ENCODE assay signal across 30 cellular contexts in genomic region chr3:124617177-124617576, GRCh38.
A peak's percentile ranks its signal among the peaks of the same experiment; 100 is the strongest.
DNase-seq lines count a peak whose midpoint lies in the region; ATAC-seq, FAIRE-seq and TF ChIP-seq lines count a peak whose summit lies in the region.
"Had no signal": no experiment of that assay in that cellular context is flagged by ENCODE, and none has a peak within 500 bp of the region (broad histone marks: within the 10 kb centered on the region; RNA-seq: fewer than 3 reads in every experiment).

No MANE protein-coding gene starts in this region.

- TF ChIP-seq POLR2A in heart left ventricle (IDR thresholded peaks at IDR 0.05) (no peak), K562 (conservative IDR thresholded peaks at IDR 0.05) (no peak), stomach (IDR thresholded peaks at IDR 0.05) (no peak)

- TF ChIP-seq RAD21 in K562 (CRISPR knock-in tag; conservative IDR thresholded peaks at IDR 0.05 in 1 of 2, IDR thresholded peaks at IDR 0.05 in 1 of 2) (no peak), liver (IDR thresholded peaks at IDR 0.05) (no peak)

- no peak overlapping the region for H3K9ac ChIP-seq in K562 (ENCODE audit: insufficient read depth in 1 of 2, low read depth in 2 of 2, low read length in 2 of 2)
- H3K9ac ChIP-seq in liver (ENCODE audit: low read depth in 1 of 2, low read length in 2 of 2) = no peak overlapping the region
- H3K9ac ChIP-seq: BLaER1 had no signal

- 67 to 74% (median 70%) methylated on average over 1 of the region's 1 CpG for WGBS in heart left ventricle, 4 donors
- 13% methylated on average over 1 of the region's 1 CpG for WGBS in K562 (ENCODE audit: insufficient coverage, low coverage, missing lambda C conversion rate)
- WGBS in liver = 33% methylated on average over 1 of the region's 1 CpG
- 19 to 44% (median 22%) methylated on average over 1 of the region's 1 CpG for WGBS in stomach, 5 donors

- H3K79me2 ChIP-seq in K562 (ENCODE audit: control insufficient read depth, insufficient read depth, low read length) = peaks cover 2% of the 10 kb centered on the region; the same call in 1 of the 3 replicates

- peak overlapping the region; percentile 7; the same call in 1 of the 2 replicates for H2AFZ ChIP-seq in K562 (ENCODE audit: low read depth, low read length)
- H2AFZ ChIP-seq: GM23338, PC-9 had no signal

- no peak overlapping the region for H3K4me2 ChIP-seq in K562 (ENCODE audit: insufficient read depth, low read length)
- H3K4me2 ChIP-seq: BLaER1, GM23338, PC-9 had no signal

- CTCF ChIA-PET in K562 (lab: Yijun Ruan, JAX; ENCODE audit: low intra/inter-chr PET ratio) = no interaction called here

- POLR2A ChIA-PET in K562 (lab: Yijun Ruan, JAX) = interaction anchor here (0.8 kb wide), 1 partner anchor 35 kb away, joined by 3 read pairs; no protein-coding TSS in a partner anchor

- no peaks in the 10 kb centered on the region for H4K20me1 ChIP-seq in K562 (replicated peaks; ENCODE audit: control insufficient read depth, insufficient read depth, low read length)
- H4K20me1 ChIP-seq: BLaER1 had no signal

- in situ Hi-C loops in K562 (cut with MboI) = no loop called here

- no peak for TF ChIP-seq CTCF in heart left ventricle (IDR thresholded peaks at IDR 0.05)
- TF ChIP-seq CTCF in K562 (IDR thresholded peaks at IDR 0.05 in 2 of 3, conservative IDR thresholded peaks at IDR 0.05 in 1 of 3; ENCODE audit: insufficient read depth in 2 of 3, low read depth in 1 of 3, low read length in 3 of 3) = no peak
- TF ChIP-seq CTCF in liver (IDR thresholded peaks at IDR 0.05; ENCODE audit: low read depth, low read length, missing input control) = no peak
- no peak for TF ChIP-seq CTCF in stomach (IDR thresholded peaks at IDR 0.05)
- no peak for TF ChIP-seq CTCF in foreskin fibroblast (IDR thresholded peaks at IDR 0.05; ENCODE audit: low read depth, low read length)

- H3K4me3 ChIP-seq in heart left ventricle = no peak overlapping the region
- H3K4me3 ChIP-seq in K562 = no peak overlapping the region
- H3K4me3 ChIP-seq in liver (ENCODE audit: low read depth in 1 of 3, low read length in 3 of 3) = no peak overlapping the region
- H3K4me3 ChIP-seq in stomach = no peak overlapping the region
- no peak overlapping the region for H3K4me3 ChIP-seq in foreskin fibroblast (ENCODE audit: low read depth in 1 of 2, low read length in 2 of 2)
- H3K4me3 ChIP-seq: BLaER1, GM12878, GM23338, PC-9, SJCRH30 had no signal

- no peak for ATAC-seq in heart left ventricle
- no peak for ATAC-seq in left cardiac atrium
- ATAC-seq in K562 = no peak
- ATAC-seq: CD8-positive, alpha-beta T cell; GM12878; GM23338; Right ventricle myocardium inferior had no signal

- H3K27ac ChIP-seq in heart left ventricle (peak overlapping the region in 10 of 12 donors; percentile 28 to 93 (median 82)), K562 (ENCODE audit: extremely low read depth, low read depth, low read length) (no peak overlapping the region), liver (ENCODE audit: low read depth in 1 of 2, low read length in 2 of 2) (peak overlapping the region; percentile 16 to 27), stomach (peak overlapping the region in 4 of 5 donors; percentile 31 to 65 (median 42))
- H3K27ac ChIP-seq: BLaER1, PC-9, SJCRH30 had no signal

- no TSS peak for BruUV-seq in K562 (replicated peaks; lab: Mats Ljungman, UMichigan)

- FAIRE-seq in K562 (lab: Jason Lieb, UNC) = no peak
- FAIRE-seq: A204.1, GM12878 had no signal

- H3K9me1 ChIP-seq in K562 (ENCODE audit: control insufficient read depth, insufficient read depth, low read length) = no peaks in the 10 kb centered on the region

- no peaks in the 10 kb centered on the region for H3K36me3 ChIP-seq in heart left ventricle
- H3K36me3 ChIP-seq in K562 (ENCODE audit: control insufficient read depth, insufficient read depth, low read length) = no peaks in the 10 kb centered on the region
- no peaks in the 10 kb centered on the region for H3K36me3 ChIP-seq in liver (ENCODE audit: control insufficient read depth in 4 of 4, insufficient read depth in 3 of 4, low read depth in 1 of 4, low read length in 3 of 4)
- no peaks in the 10 kb centered on the region for H3K36me3 ChIP-seq in stomach
- H3K36me3 ChIP-seq: BLaER1, SJCRH30 had no signal

- intact Hi-C loops in heart left ventricle (cut with DNase I) = loop anchor here in 1 of 10 donors (2.0 kb wide), 1 partner anchor 14 kb away; no protein-coding TSS in a partner anchor
- intact Hi-C loops in left cardiac atrium (cut with DNase I) = no loop called here
- intact Hi-C loops in K562 (cut with micrococcal nuclease) = no loop called here
- intact Hi-C loops in stomach (cut with DNase I; ENCODE audit: low total_unique reads) = no loop called here

- H3K9me3 ChIP-seq in heart left ventricle (no peaks in the 10 kb centered on the region), K562 (replicated peaks; ENCODE audit: control insufficient read depth, insufficient read depth, low read depth, low read length) (no peaks in the 10 kb centered on the region), liver (ENCODE audit: control insufficient read depth in 4 of 4, low read length in 3 of 4) (no peaks in the 10 kb centered on the region), stomach (no peaks in the 10 kb centered on the region)
- H3K9me3 ChIP-seq: BLaER1, SJCRH30 had no signal

- no peaks in the 10 kb centered on the region for H3K27me3 ChIP-seq in heart left ventricle
- no peaks in the 10 kb centered on the region for H3K27me3 ChIP-seq in K562 (ENCODE audit: control insufficient read depth in 2 of 2, insufficient read depth in 2 of 2, low read length in 2 of 2)
- no peaks in the 10 kb centered on the region for H3K27me3 ChIP-seq in liver (ENCODE audit: control insufficient read depth in 4 of 4, insufficient read depth in 4 of 4, low read length in 3 of 4)
- no peaks in the 10 kb centered on the region for H3K27me3 ChIP-seq in stomach
- H3K27me3 ChIP-seq: BLaER1, SJCRH30 had no signal

- DNase-seq in heart left ventricle = no peak
- no peak for DNase-seq in left cardiac atrium
- DNase-seq in K562 (ENCODE audit: extremely low read depth in 1 of 4, low spot score in 3 of 4) = no peak
- DNase-seq in stomach = no peak
- no peak for DNase-seq in foreskin fibroblast
- DNase-seq in NCI-H226 = no peak
- DNase-seq: CD8-positive, alpha-beta T cell; DMS 273 treated with DMSO at 0.1 percent for 48 hours; DMS79; EL; GDM1; H9; KBM-7; MV-4-11; NCI-H1105; NCI-H1436 treated with DMSO at 0.1 percent for 48 hours; NCI-H1930; NCI-H2107; NCI-H446; NCI-H524 treated with DMSO at 0.1 percent for 48 hours; NCI-H774; NK-92 treated with Interleukin-12 subunit alpha and Interleukin-12 subunit beta, amount 100 ng/mL, for 24 hours; PC-9; SJCRH30 had no signal

- H3K4me1 ChIP-seq in heart left ventricle = peaks cover 0 to 56% (median 26%) of the 10 kb centered on the region in 12 donors
- H3K4me1 ChIP-seq in K562 (replicated peaks in 1 of 2; ENCODE audit: control insufficient read depth in 2 of 2, insufficient read depth in 2 of 2, low read length in 2 of 2) = peaks cover 10 to 43% of the 10 kb centered on the region in 2 experiments
- peaks cover 12 to 51% (median 41%) of the 10 kb centered on the region in 4 donors for H3K4me1 ChIP-seq in liver (ENCODE audit: control insufficient read depth in 4 of 4, insufficient read depth in 4 of 4, low read length in 3 of 4)
- H3K4me1 ChIP-seq in stomach = peaks cover 19 to 65% (median 43%) of the 10 kb centered on the region in 4 donors
- H3K4me1 ChIP-seq: SJCRH30 had no signal

- no peak for TF ChIP-seq EP300 in K562 (IDR thresholded peaks at IDR 0.05; ENCODE audit: low read length)
- no peak for TF ChIP-seq EP300 in stomach (IDR thresholded peaks at IDR 0.05)

TF ChIP-seq in K562, 482 proteins besides CTCF, POLR2A, EP300 and RAD21 (continues in another document):
- TF ChIP-seq, protein P1, sequence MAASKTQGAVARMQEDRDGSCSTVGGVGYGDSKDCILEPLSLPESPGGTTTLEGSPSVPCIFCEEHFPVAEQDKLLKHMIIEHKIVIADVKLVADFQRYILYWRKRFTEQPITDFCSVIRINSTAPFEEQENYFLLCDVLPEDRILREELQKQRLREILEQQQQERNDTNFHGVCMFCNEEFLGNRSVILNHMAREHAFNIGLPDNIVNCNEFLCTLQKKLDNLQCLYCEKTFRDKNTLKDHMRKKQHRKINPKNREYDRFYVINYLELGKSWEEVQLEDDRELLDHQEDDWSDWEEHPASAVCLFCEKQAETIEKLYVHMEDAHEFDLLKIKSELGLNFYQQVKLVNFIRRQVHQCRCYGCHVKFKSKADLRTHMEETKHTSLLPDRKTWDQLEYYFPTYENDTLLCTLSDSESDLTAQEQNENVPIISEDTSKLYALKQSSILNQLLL (CRISPR knock-in tag; IDR thresholded peaks at IDR 0.05; ENCODE audit: borderline replicate concordance) = no peak
- TF ChIP-seq BRD4 (IDR thresholded peaks at IDR 0.05) = no peak

TF ChIP-seq in liver, 16 proteins besides CTCF, POLR2A, EP300 and RAD21:
- TF ChIP-seq FOXA1 (IDR thresholded peaks at IDR 0.05) (peak; percentile 33), FOXA2 (IDR thresholded peaks at IDR 0.05) (peak; percentile 46), HNF4A (conservative IDR thresholded peaks at IDR 0.05) (peak; percentile 46 to 51), GABPA (IDR thresholded peaks at IDR 0.05 in 1 of 2, conservative IDR thresholded peaks at IDR 0.05 in 1 of 2) (no peak)
